ENCODE assay signal across 19 cellular contexts in the genomic region with DNA sequence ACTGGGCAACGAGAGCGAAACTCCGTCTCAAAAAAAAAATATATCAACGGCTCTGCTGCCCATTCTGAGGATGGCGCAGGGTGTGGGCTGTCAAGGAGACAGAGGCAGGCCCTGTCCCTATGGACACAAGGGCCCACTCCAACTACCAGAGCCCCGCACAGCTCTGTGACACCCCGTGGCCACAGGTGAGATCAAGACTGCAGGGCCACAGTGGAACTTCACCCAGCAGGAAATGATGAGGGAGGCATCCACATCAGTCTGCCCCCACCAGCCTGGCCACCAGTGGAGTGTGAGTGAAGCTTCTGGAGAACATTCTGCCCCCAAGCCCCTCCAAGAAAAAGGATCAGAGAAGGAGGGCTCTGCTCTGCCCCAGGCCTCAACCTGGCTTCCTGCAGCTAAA.
DNase-seq lines count a peak whose midpoint lies in the region; ATAC-seq, FAIRE-seq and TF ChIP-seq lines count a peak whose summit lies in the region.
"Had no signal": no experiment of that assay in that cellular context is flagged by ENCODE, and none has a peak within 500 bp of the region (broad histone marks: within the 10 kb centered on the region; RNA-seq: fewer than 3 reads in every experiment).

No MANE protein-coding gene starts in this region.

- H4K5ac ChIP-seq in H1 (ENCODE audit: insufficient read length, low read depth, low read length) = no peak overlapping the region

- no peak overlapping the region for H2BK12ac ChIP-seq in H1 (ENCODE audit: low read depth, low read length)

- no peak for FAIRE-seq in H1 (lab: Jason Lieb, UNC)
- FAIRE-seq: GM12891 had no signal

- no peak overlapping the region for H3K18ac ChIP-seq in H1 (ENCODE audit: extremely low read depth, low read length)

- no peak overlapping the region for H4K91ac ChIP-seq in H1 (replicated peaks; ENCODE audit: insufficient read length, low read length)

- H3K4me2 ChIP-seq in H1 (ENCODE audit: insufficient read depth in 1 of 2, low read depth in 2 of 2, low read length in 2 of 2) = no peak overlapping the region
- H3K4me2 ChIP-seq in SK-N-SH = no peak overlapping the region

- H3F3A ChIP-seq in SK-N-SH (replicated peaks; ENCODE audit: insufficient read depth) = no peaks in the 10 kb centered on the region

- no peak for TF ChIP-seq CTCF in RWPE1 (conservative IDR thresholded peaks at IDR 0.05; ENCODE audit: low read depth)
- TF ChIP-seq CTCF in RWPE2 (IDR thresholded peaks at IDR 0.05; ENCODE audit: poor library complexity, severe bottlenecking) = no peak
- TF ChIP-seq CTCF in H1 (IDR thresholded peaks at IDR 0.05; ENCODE audit: control extremely low read depth in 1 of 3, insufficient read depth in 1 of 3, low read depth in 1 of 3, low read length in 3 of 3) = no peak
- no peak for TF ChIP-seq CTCF in sigmoid colon (IDR thresholded peaks at IDR 0.05)
- TF ChIP-seq CTCF in SK-N-SH (IDR thresholded peaks at IDR 0.05) = no peak

- CTCF ChIA-PET in RWPE1 (lab: Yijun Ruan, JAX) = no interaction called here
- CTCF ChIA-PET in H1 (lab: Charles Lee; ENCODE audit: partially characterized antibody) = interaction anchor here (0.6 to 1.6 kb wide), 2 partner anchors 20 to 537 kb away, joined by 3 to 6 read pairs; no protein-coding TSS in a partner anchor
- CTCF ChIA-PET in SK-N-SH (lab: Yijun Ruan, JAX) = interaction anchor here (1.1 kb wide), 1 partner anchor 9 kb away, joined by 3 read pairs; no protein-coding TSS in a partner anchor

- no peaks in the 10 kb centered on the region for H3K27me3 ChIP-seq in RWPE2 (ENCODE audit: insufficient read depth, poor library complexity, severe bottlenecking)
- H3K27me3 ChIP-seq in H1 (replicated peaks in 1 of 4; ENCODE audit: control insufficient read depth in 3 of 4, extremely low read depth in 1 of 4, insufficient read depth in 3 of 4, low read length in 3 of 4) = no peaks in the 10 kb centered on the region
- H3K27me3 ChIP-seq in sigmoid colon = no peaks in the 10 kb centered on the region
- no peaks in the 10 kb centered on the region for H3K27me3 ChIP-seq in SK-N-SH (ENCODE audit: insufficient read depth)

- H3K23me2 ChIP-seq in H1 (ENCODE audit: low read depth, low read length) = no peaks in the 10 kb centered on the region

- H3K36me3 ChIP-seq in RWPE2 (ENCODE audit: low read depth) = peaks cover 69% of the 10 kb centered on the region
- peaks cover 5 to 33% (median 18%) of the 10 kb centered on the region in 4 experiments for H3K36me3 ChIP-seq in H1 (ENCODE audit: control insufficient read depth in 2 of 4, insufficient read depth in 4 of 4, low read length in 3 of 4)
- H3K36me3 ChIP-seq in sigmoid colon = peaks cover 26 to 74% (median 38%) of the 10 kb centered on the region in 4 donors
- H3K36me3 ChIP-seq in SK-N-SH (replicated peaks in 1 of 2; ENCODE audit: control insufficient read depth in 1 of 2, insufficient read depth in 2 of 2, low read length in 1 of 2) = peaks cover 32 to 59% of the 10 kb centered on the region in 2 experiments

- DNase-seq in RWPE1 (ENCODE audit: low spot score) (no peak), RWPE2 (ENCODE audit: low spot score) (peak; percentile 28), H1 (ENCODE audit: low read depth in 1 of 2, low spot score in 2 of 2) (no peak), sigmoid colon (peak; percentile 56), caudate nucleus (lab: John Stamatoyannopoulos, UW) (no peak), SK-N-SH (no peak), NOMO-1 treated with dmso at 0.1 percent for 144 hours (lab: John Stamatoyannopoulos, UW; ENCODE audit: unreplicated experiment) (no peak)
- no peak for DNase-seq in activated naive CD4-positive, alpha-beta T cell (lab: John Stamatoyannopoulos, UW)
- DNase-seq: C1 segment of cervical spinal cord; Calu3; CD4-positive, alpha-beta memory T cell; COR-L47; DMS53; DMS79 treated with DMSO at 0.1 percent for 48 hours; GF-D8; GOT3; H7; HCEC 1CT had no signal

- no peaks in the 10 kb centered on the region for H3K9me2 ChIP-seq in SK-N-SH

- H2BK20ac ChIP-seq in H1 (ENCODE audit: low read length) = no peak overlapping the region

- no peak overlapping the region for H3K23ac ChIP-seq in H1 (ENCODE audit: insufficient read length)

- intact Hi-C loops in sigmoid colon (cut with DNase I) = no loop called here

- no peak for TF ChIP-seq EP300 in H1 (IDR thresholded peaks at IDR 0.05; ENCODE audit: borderline replicate concordance in 1 of 2, low read depth in 2 of 2, low read length in 2 of 2)
- TF ChIP-seq EP300 in sigmoid colon (IDR thresholded peaks at IDR 0.05) = no peak
- TF ChIP-seq EP300 in SK-N-SH (IDR thresholded peaks at IDR 0.05; ENCODE audit: borderline replicate concordance in 1 of 2, low read depth in 1 of 2, low read length in 1 of 2) = no peak

- H3K79me2 ChIP-seq in H1 (ENCODE audit: control insufficient read depth in 1 of 2, insufficient read depth in 2 of 2, low read length in 2 of 2) = no peaks in the 10 kb centered on the region
- H3K79me2 ChIP-seq in SK-N-SH (ENCODE audit: insufficient read depth) = no peaks in the 10 kb centered on the region

- no peak overlapping the region for H2AK5ac ChIP-seq in H1 (ENCODE audit: low read depth, low read length)

- no peak overlapping the region for H2BK120ac ChIP-seq in H1 (replicated peaks; ENCODE audit: low read depth, low read length)

- H2BK15ac ChIP-seq in H1 (ENCODE audit: low read length) = no peak overlapping the region

- WGBS in H1 (ENCODE audit: extremely low coverage in 1 of 2, insufficient coverage in 1 of 2, insufficient read length in 1 of 2, insufficient replicate concordance in 2 of 2, low coverage in 1 of 2, low lambda C conversion rate in 2 of 2, missing lambda C conversion rate in 1 of 2), 2 experiments = 96% methylated on average over 7 of the region's 7 CpGs; no CpG with 5 or more reads in 1 of the 2 experiments
- WGBS in sigmoid colon, 2 donors = 97% methylated on average over 7 of the region's 7 CpGs
- 98% methylated on average over 7 of the region's 7 CpGs for WGBS in SK-N-SH (ENCODE audit: low lambda C conversion rate)

- no peaks in the 10 kb centered on the region for H3K79me1 ChIP-seq in H1 (ENCODE audit: low read depth, low read length)

- H3K4me3 ChIP-seq in RWPE2 (ENCODE audit: severe bottlenecking) = no peak overlapping the region
- H3K4me3 ChIP-seq in H1 (ENCODE audit: extremely low read depth in 1 of 4, insufficient read depth in 2 of 4, low read depth in 3 of 4, low read length in 4 of 4) = no peak overlapping the region
- H3K4me3 ChIP-seq in sigmoid colon = no peak overlapping the region
- no peak overlapping the region for H3K4me3 ChIP-seq in SK-N-SH (ENCODE audit: low read depth in 2 of 2, low read length in 1 of 2)

- H4K20me1 ChIP-seq in H1 (replicated peaks in 1 of 2; ENCODE audit: control insufficient read depth in 1 of 2, insufficient read depth in 2 of 2, low read length in 2 of 2) (no peaks in the 10 kb centered on the region), SK-N-SH (ENCODE audit: insufficient read depth) (no peaks in the 10 kb centered on the region)

- H3K56ac ChIP-seq in H1 (replicated peaks; ENCODE audit: insufficient read length, low read depth, low read length) = no peak overlapping the region

- ATAC-seq in RWPE2 (ENCODE audit: low read depth) = no peak

- TF ChIP-seq RAD21 in H1 (IDR thresholded peaks at IDR 0.05 in 1 of 2, conservative IDR thresholded peaks at IDR 0.05 in 1 of 2; ENCODE audit: low read depth in 2 of 2, low read length in 2 of 2) (no peak), SK-N-SH (IDR thresholded peaks at IDR 0.05; ENCODE audit: low read length) (no peak)

- H2BK5ac ChIP-seq in H1 (ENCODE audit: low read depth, low read length) = no peak overlapping the region

- no peak overlapping the region for H2AFZ ChIP-seq in H1 (ENCODE audit: low read length)
- H2AFZ ChIP-seq in SK-N-SH (ENCODE audit: low read depth) = no peak overlapping the region

- H4K8ac ChIP-seq in H1 (ENCODE audit: extremely low read depth, insufficient read depth, low read length) = 0 out of 2 replicates have a peak overlapping the region, but pooled peaks have one; percentile 57

- H3K4ac ChIP-seq in H1 (replicated peaks; ENCODE audit: insufficient read length, low read depth, low read length) = no peak overlapping the region

- H3K9ac ChIP-seq in H1 (replicated peaks in 1 of 4; ENCODE audit: extremely low read depth in 1 of 4, low read depth in 3 of 4, low read length in 3 of 4) = no peak overlapping the region
- no peak overlapping the region for H3K9ac ChIP-seq in SK-N-SH

- H3K9me3 ChIP-seq in RWPE2 (ENCODE audit: severe bottlenecking) (no peaks in the 10 kb centered on the region), H1 (ENCODE audit: insufficient read depth in 2 of 2, low read depth in 1 of 2, low read length in 1 of 2) (no peaks in the 10 kb centered on the region), sigmoid colon (no peaks in the 10 kb centered on the region), SK-N-SH (no peaks in the 10 kb centered on the region)

- POLR2A ChIA-PET in RWPE1 (lab: Yijun Ruan, JAX; ENCODE audit: low non-redundant PET) = no interaction called here
- POLR2A ChIA-PET in H1 (lab: Charles Lee; ENCODE audit: partially characterized antibody) = no interaction called here
- POLR2A ChIA-PET in SK-N-SH (lab: Yijun Ruan, JAX) = no interaction called here

- H3K14ac ChIP-seq in H1 (ENCODE audit: insufficient read length) = no peak overlapping the region

- H3K4me1 ChIP-seq in RWPE2 (ENCODE audit: insufficient read depth, poor library complexity, severe bottlenecking) (no peaks in the 10 kb centered on the region), H1 (replicated peaks in 1 of 4; ENCODE audit: control insufficient read depth in 3 of 4, insufficient read depth in 4 of 4, low read length in 3 of 4) (no peaks in the 10 kb centered on the region), sigmoid colon (no peaks in the 10 kb centered on the region), SK-N-SH (ENCODE audit: control insufficient read depth in 1 of 2, insufficient read depth in 2 of 2, low read depth in 1 of 2, low read length in 1 of 2) (peaks cover 0 to 4% of the 10 kb centered on the region in 2 experiments; a peak in 2 of 4 replicates)

- TF ChIP-seq POLR2A in H1 (IDR thresholded peaks at IDR 0.05; ENCODE audit: control extremely low read depth in 1 of 2, low read depth in 2 of 2, low read length in 2 of 2) = no peak
- no peak for TF ChIP-seq POLR2A in sigmoid colon (IDR thresholded peaks at IDR 0.05)

- H3K27ac ChIP-seq in RWPE1 (peak overlapping the region; percentile 24), RWPE2 (ENCODE audit: poor library complexity, severe bottlenecking) (no peak overlapping the region), H1 (ENCODE audit: low read depth, low read length) (no peak overlapping the region), sigmoid colon (no peak overlapping the region), caudate nucleus (ENCODE audit: low read depth, low read length) (no peak overlapping the region), SK-N-SH (ENCODE audit: low read depth in 2 of 2, low read length in 1 of 2) (no peak overlapping the region)

TF ChIP-seq in SK-N-SH, 30 proteins besides CTCF, POLR2A, EP300 and RAD21 (continues in another document):
- TF ChIP-seq TEAD4 (IDR thresholded peaks at IDR 0.05; ENCODE audit: borderline replicate concordance, insufficient read depth) = no peak

Comparison
In these comparisons a context has a peak if more than half of its experiments do, and no peak if none do; other contexts are left out.
1. DNase-seq: peak in RWPE2 (single experiment) and sigmoid colon (single experiment); none in RWPE1 (single experiment), H1 (0 of 2), caudate nucleus (0 of 61), SK-N-SH (single experiment), activated naive CD4-positive, alpha-beta T cell (0 of 4) and NOMO-1 treated with dmso at 0.1 percent for 144 hours (single experiment).